In the genomic region with DNA sequence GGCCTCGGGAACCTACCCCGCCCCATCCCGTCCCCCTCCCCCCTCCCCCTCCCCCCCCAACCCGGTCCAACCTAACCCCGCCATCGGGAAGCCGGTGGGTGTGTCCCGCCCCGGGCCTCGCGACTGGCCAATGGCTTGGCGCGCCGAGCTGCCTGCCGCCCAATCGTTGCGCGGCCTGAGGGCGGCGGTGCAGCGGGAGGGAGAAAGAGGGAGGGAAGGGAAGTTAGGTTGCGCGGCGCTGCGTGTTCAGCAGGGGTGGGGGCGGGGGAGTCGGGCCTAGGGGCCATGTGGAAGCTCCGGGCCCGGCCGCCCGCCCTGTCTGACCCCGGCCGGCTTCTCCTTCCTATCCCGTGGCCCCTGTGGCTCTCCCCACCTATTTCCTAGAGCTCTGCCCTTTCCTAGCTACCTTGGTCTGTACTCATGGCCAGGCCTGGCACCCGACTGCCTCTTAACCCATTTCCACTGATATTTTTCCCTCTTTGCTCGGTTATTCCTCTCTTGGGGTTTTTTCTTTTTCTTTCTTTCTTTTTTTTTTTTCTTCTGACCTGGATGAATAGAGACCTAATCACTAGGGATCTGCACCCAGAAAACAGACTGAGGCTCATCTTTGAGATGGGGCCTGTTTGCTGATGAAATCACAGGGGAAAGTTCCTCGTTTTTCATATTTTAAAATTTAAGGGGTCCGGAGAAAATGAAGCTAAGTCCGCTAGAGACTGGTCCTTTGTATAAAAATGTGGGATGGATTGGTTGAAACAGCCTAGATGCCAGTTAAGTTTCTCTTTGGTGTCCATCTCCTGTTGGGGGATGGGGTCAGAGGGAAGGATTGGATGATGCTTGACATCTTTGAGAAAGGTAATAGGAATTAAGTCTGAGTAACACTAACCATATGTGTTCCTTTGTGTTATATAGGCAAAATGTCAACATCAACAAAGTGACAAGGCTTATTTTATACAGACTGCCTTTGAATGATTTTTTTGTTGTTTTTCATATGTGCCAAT, we compare ENCODE assay signal across 8 cellular contexts. TPM values are rescaled to one million over a fixed set of nuclear protein-coding genes. Genes with fewer than 3 reads are reported as not detected.
DNase-seq lines count a peak whose midpoint lies in the region; ATAC-seq and TF ChIP-seq lines count a peak whose summit lies in the region.

No MANE protein-coding gene starts in this region.

- H3K27me3 ChIP-seq in right atrium auricular region (no peaks in the 10 kb centered on the region), prostate gland (replicated peaks; ENCODE audit: insufficient read depth) (no peaks in the 10 kb centered on the region)

- peak; percentile 40 for ATAC-seq in HG02840 (IDR thresholded peaks at IDR 0.05; ENCODE audit: low FRiP score, unreplicated experiment)

- TF ChIP-seq POLR2A in prostate gland (IDR thresholded peaks at IDR 0.05), result no peak

- H3K9me3 ChIP-seq in right atrium auricular region (no peaks in the 10 kb centered on the region), prostate gland (no peaks in the 10 kb centered on the region)

- H3K36me3 ChIP-seq in right atrium auricular region (peaks cover 37% of the 10 kb centered on the region), prostate gland (peaks cover 0 to 2% of the 10 kb centered on the region in 2 donors)

- H3K4me1 ChIP-seq in right atrium auricular region (peaks cover 0 to 48% of the 10 kb centered on the region in 2 donors), prostate gland (replicated peaks) (peaks cover 4% of the 10 kb centered on the region)

- H3K4me3 ChIP-seq in GM12865 (ENCODE audit: low read depth, low read length), result peak overlapping the region; percentile 83
- H3K4me3 ChIP-seq in right atrium auricular region, result peak overlapping the region; percentile 72 to 93
- H3K4me3 ChIP-seq in prostate gland, result peak overlapping the region; percentile 69 to 96

- peak overlapping the region; percentile 82 for H3K27ac Mint-ChIP-seq in T-helper 1 cell treated with Interleukin-12 subunit alpha and Interleukin-12 subunit beta and Interleukin-4 antibody, amounts not matched to agents 30 μg/mL and 1 μg/mL, for 36 hours

- intact Hi-C loops in prostate gland (cut with DNase I), result no loop called here

- DNase-seq in GM12865 (ENCODE audit: low read depth) (peak; percentile 99), NCI-H146 treated with DMSO at 0.1 percent for 48 hours (lab: John Stamatoyannopoulos, UW; ENCODE audit: unreplicated experiment) (peak; percentile 89), right atrium auricular region (ENCODE audit: low spot score) (peak; percentile 94), prostate gland (ENCODE audit: low spot score) (peak; percentile 93), ureter (ENCODE audit: low spot score) (peak; percentile 95)

- H3K9me3 Mint-ChIP-seq in T-helper 1 cell treated with Interleukin-12 subunit alpha and Interleukin-12 subunit beta and Interleukin-4 antibody, amounts not matched to agents 30 μg/mL and 1 μg/mL, for 36 hours, result no peaks in the 10 kb centered on the region

- peak overlapping the region; percentile 91 for H3K4me3 Mint-ChIP-seq in T-helper 1 cell treated with Interleukin-12 subunit alpha and Interleukin-12 subunit beta and Interleukin-4 antibody, amounts not matched to agents 30 μg/mL and 1 μg/mL, for 36 hours

- no peaks in the 10 kb centered on the region for H3K27me3 Mint-ChIP-seq in T-helper 1 cell treated with Interleukin-12 subunit alpha and Interleukin-12 subunit beta and Interleukin-4 antibody, amounts not matched to agents 30 μg/mL and 1 μg/mL, for 36 hours (ENCODE audit: low read depth)

- H3K36me3 Mint-ChIP-seq in T-helper 1 cell treated with Interleukin-12 subunit alpha and Interleukin-12 subunit beta and Interleukin-4 antibody, amounts not matched to agents 30 μg/mL and 1 μg/mL, for 36 hours (ENCODE audit: low read depth), result peaks cover 44% of the 10 kb centered on the region

- H3K4me1 Mint-ChIP-seq in T-helper 1 cell treated with Interleukin-12 subunit alpha and Interleukin-12 subunit beta and Interleukin-4 antibody, amounts not matched to agents 30 μg/mL and 1 μg/mL, for 36 hours (ENCODE audit: low read depth), result peaks cover 47% of the 10 kb centered on the region

- H3K27ac ChIP-seq in angular gyrus (ENCODE audit: low read depth, low read length) (peak overlapping the region; percentile 77), right atrium auricular region (peak overlapping the region; percentile 88 to 95), prostate gland (peak overlapping the region; percentile 94 to 96)

- TF ChIP-seq CTCF in GM12865 (IDR thresholded peaks at IDR 0.05; ENCODE audit: insufficient read depth, low read depth, low read length, missing control alignments) (no peak), right atrium auricular region (IDR thresholded peaks at IDR 0.05) (no peak), prostate gland (IDR thresholded peaks at IDR 0.05) (no peak)

- 2% methylated on average over 19 of the region's 39 CpGs for WGBS in prostate gland

RNA-seq across cellular contexts. Expression of gene KPNB1, which starts 1.1 kb away (rescaled TPM):
- total RNA-seq in right atrium auricular region (100 to 1,000 TPM in 1 of 2 donors, 10 to 100 TPM in 1; 91.4 to 102 TPM), prostate gland (100 to 1,000 TPM; 148 to 239 TPM), ureter (352 TPM)

RNA-seq across cellular contexts. Expression of gene TBKBP1, which starts 43.1 kb away (rescaled TPM):
- 10 to 100 TPM; 10.9 to 13.7 TPM for total RNA-seq in right atrium auricular region
- 10 to 100 TPM in 1 of 2 donors, 1 to 10 TPM in 1; 9.5 to 15.3 TPM for total RNA-seq in prostate gland
- total RNA-seq in ureter, result 9.2 TPM

Comparison
In these comparisons a context has a peak if more than half of its experiments do, and no peak if none do; other contexts are left out.
1. Peak in every context shown above with its lines: DNase-seq, ATAC-seq, H3K4me3 ChIP-seq and H3K27ac ChIP-seq.